Comparison of ENCODE assay signal across 19 cellular contexts in the genomic region with DNA sequence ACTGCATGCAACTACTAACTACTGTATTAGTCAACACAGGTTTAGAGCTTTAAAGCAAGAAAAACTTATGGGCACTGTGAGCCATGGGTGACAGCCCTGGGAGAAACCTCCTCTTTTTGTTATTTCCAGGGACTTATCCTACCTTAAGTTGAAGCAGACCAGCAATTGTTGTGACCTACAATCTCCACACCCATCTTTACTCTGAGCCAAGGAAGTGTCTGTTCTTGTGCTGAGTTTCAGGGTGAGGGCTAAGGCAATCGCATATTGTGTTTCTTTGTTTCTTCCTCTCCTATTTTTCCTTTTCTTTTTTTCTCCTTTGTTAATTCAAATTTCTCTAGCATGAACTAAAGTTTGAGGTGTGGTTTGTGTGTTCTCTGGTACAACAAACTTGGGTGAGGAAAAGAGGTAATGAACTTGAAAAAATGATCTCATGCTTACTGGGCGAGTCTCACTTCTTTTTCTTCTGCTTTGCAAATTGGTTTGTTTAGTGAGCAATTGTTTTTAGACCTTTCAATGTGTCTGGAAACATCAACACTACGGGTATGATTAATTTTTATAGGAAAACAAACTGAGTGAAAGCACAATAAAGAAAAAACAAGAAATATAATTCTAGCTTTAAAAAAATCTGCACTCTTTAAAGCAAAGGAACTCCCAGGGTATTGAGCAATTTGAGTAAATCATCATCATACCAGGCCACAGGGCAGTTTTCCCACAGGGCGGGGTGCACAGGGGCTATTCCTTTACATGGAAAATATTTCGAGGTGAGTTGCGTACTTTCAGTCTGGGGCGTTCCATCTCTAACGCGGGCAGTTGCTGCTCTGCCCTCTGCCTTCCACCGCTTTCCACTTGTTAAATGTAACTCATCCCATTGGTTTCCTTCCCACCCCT. TPM values are rescaled to one million over a fixed set of nuclear protein-coding genes. Genes with fewer than 3 reads are reported as not detected.
DNase-seq lines count a peak whose midpoint lies in the region; ATAC-seq, FAIRE-seq and TF ChIP-seq lines count a peak whose summit lies in the region.
"Had no signal": no experiment of that assay in that cellular context is flagged by ENCODE, and none has a peak within 500 bp of the region (broad histone marks: within the 10 kb centered on the region; RNA-seq: fewer than 3 reads in every experiment).

No MANE protein-coding gene starts in this region.

- no peak for TF ChIP-seq EP300 in HepG2 (IDR thresholded peaks at IDR 0.05; ENCODE audit: low read depth in 2 of 2, low read length in 2 of 2)
- no peak for TF ChIP-seq EP300 in HepG2 (CRISPR knock-in tag; IDR thresholded peaks at IDR 0.05; ENCODE audit: borderline replicate concordance)

- POLR2A ChIA-PET in Panc1 (lab: Charles Lee) (interaction anchor here (0.5 kb wide), 1 partner anchor 12 kb away, joined by 3 read pairs; no protein-coding TSS in a partner anchor), HepG2 (lab: Yijun Ruan, JAX) (no interaction called here)

- DNase-seq in AG10803 (ENCODE audit: low read depth): peak; percentile 37
- DNase-seq in Panc1 (ENCODE audit: low read depth, low spot score): peak; percentile 2
- no peak for DNase-seq in osteocyte (ENCODE audit: extremely low spot score, unreplicated experiment)
- DNase-seq in HepG2 (ENCODE audit: low spot score): no peak
- no peak for DNase-seq in KBM-7
- no peak for DNase-seq in stimulated activated CD4-positive, alpha-beta T cell treated with anti-CD3 and anti-CD28 coated beads, Interleukin-4, amount 100 ng/mL, for 24 hours
- DNase-seq: BE2C, DND-41, glutamatergic neuron, left ventricle myocardium superior, NCI-H1417 treated with DMSO at 0.1 percent for 48 hours, NCI-H526, SIG-M5 had no signal

- WGBS in esophagus, 2 donors: 53 to 59% methylated on average over 10 of the region's 10 CpGs
- 13% methylated on average over 9 of the region's 10 CpGs for WGBS in HepG2 (ENCODE audit: low lambda C conversion rate)

- no peak for TF ChIP-seq POLR2A in HepG2 (IDR thresholded peaks at IDR 0.05; ENCODE audit: insufficient read depth in 1 of 2, low read depth in 2 of 2, low read length in 2 of 2)

- H3K9me3 Mint-ChIP-seq in osteocyte (ENCODE audit: unreplicated experiment): no peaks in the 10 kb centered on the region
- H3K9me3 Mint-ChIP-seq: activated naive CD4-positive, alpha-beta T cell treated with anti-CD3 and anti-CD28 coated beads, Interleukin-2, amount 50 U/mL, for 24 hours; dendritic cell treated with granulocyte-macrophage colony-stimulating factor and Interleukin-4, amounts not matched to agents 40 ng/mL and 50 ng/mL, for 4 days had no signal

- no peak overlapping the region for H3K9ac ChIP-seq in HepG2 (ENCODE audit: insufficient read depth, low read depth, low read length)

- H3K4me3 Mint-ChIP-seq in osteocyte (ENCODE audit: unreplicated experiment): peak overlapping the region; percentile 41
- H3K4me3 Mint-ChIP-seq: activated naive CD4-positive, alpha-beta T cell treated with anti-CD3 and anti-CD28 coated beads, Interleukin-2, amount 50 U/mL, for 24 hours; dendritic cell treated with granulocyte-macrophage colony-stimulating factor and Interleukin-4, amounts not matched to agents 40 ng/mL and 50 ng/mL, for 4 days had no signal

- BruUV-seq in Panc1 (replicated peaks; lab: Mats Ljungman, UMichigan) (no TSS peak), HepG2 (replicated peaks; lab: Mats Ljungman, UMichigan) (no TSS peak)

- no peaks in the 10 kb centered on the region for H4K20me1 ChIP-seq in HepG2 (ENCODE audit: insufficient read depth, low read length)

- no peaks in the 10 kb centered on the region for H3K79me2 ChIP-seq in HepG2 (ENCODE audit: insufficient read depth, low read length)

- no peaks in the 10 kb centered on the region for H3K27me3 Mint-ChIP-seq in osteocyte (ENCODE audit: unreplicated experiment)
- H3K27me3 Mint-ChIP-seq: activated naive CD4-positive, alpha-beta T cell treated with anti-CD3 and anti-CD28 coated beads, Interleukin-2, amount 50 U/mL, for 24 hours had no signal

- TF ChIP-seq CTCF in AG10803 (conservative IDR thresholded peaks at IDR 0.05; ENCODE audit: low read length) (no peak), Panc1 (IDR thresholded peaks at IDR 0.05) (no peak), osteocyte (IDR thresholded peaks at IDR 0.05) (no peak), HepG2 (CRISPR knock-in tag; IDR thresholded peaks at IDR 0.05) (no peak)

- in situ Hi-C loops in Panc1 (cut with HindIII; ENCODE audit: low pct_unique_long_range_greater_than_20kb, low sequenced_read_pairs): no loop called here
- in situ Hi-C loops in HepG2 (cut with HindIII; ENCODE audit: extremely low pct_ligation_motif_present, low pct_unique_long_range_greater_than_20kb): no loop called here
- in situ Hi-C loops in KBM-7 (cut with MboI; ENCODE audit: low pct_unique_long_range_greater_than_20kb, low sequenced_read_pairs): no loop called here

- H3K27ac ChIP-seq in Panc1 (ENCODE audit: low read length): no peak overlapping the region; the same call in 1 of the 2 replicates
- H3K27ac ChIP-seq in esophagus (ENCODE audit: low read depth in 2 of 2, low read length in 1 of 2): peak overlapping the region; percentile 69 to 79
- no peak overlapping the region for H3K27ac ChIP-seq in HepG2 (ENCODE audit: extremely low read length, insufficient read depth, low read length)

- H3K27me3 ChIP-seq in Panc1 (ENCODE audit: control insufficient read depth, insufficient read depth, low read length) (no peaks in the 10 kb centered on the region), esophagus (ENCODE audit: control insufficient read depth in 1 of 2, insufficient read depth in 2 of 2, low read length in 2 of 2) (no peaks in the 10 kb centered on the region), HepG2 (ENCODE audit: control insufficient read depth in 1 of 2, insufficient read depth in 2 of 2, low read length in 2 of 2) (peaks cover 0 to 4% of the 10 kb centered on the region in 2 experiments; a peak in 1 of 5 replicates)

- CTCF ChIA-PET in Panc1 (lab: Charles Lee): interaction anchor here (0.7 kb wide), 1 partner anchor 292 kb away, joined by 3 read pairs; no protein-coding TSS in a partner anchor
- CTCF ChIA-PET in HepG2 (lab: Yijun Ruan, JAX; ENCODE audit: low intra/inter-chr PET ratio, low total read pairs): no interaction called here

- H3K36me3 ChIP-seq in Panc1 (ENCODE audit: control insufficient read depth, insufficient read depth, low read length): no peaks in the 10 kb centered on the region
- no peaks in the 10 kb centered on the region for H3K36me3 ChIP-seq in esophagus (ENCODE audit: control insufficient read depth in 2 of 2, insufficient read depth in 2 of 2, low read length in 1 of 2)
- H3K36me3 ChIP-seq in HepG2 (replicated peaks in 1 of 2; ENCODE audit: control insufficient read depth in 1 of 2, insufficient read depth in 2 of 2, low read length in 2 of 2): no peaks in the 10 kb centered on the region
- H3K36me3 ChIP-seq: BE2C had no signal

- FAIRE-seq in HepG2 (lab: Jason Lieb, UNC): no peak
- FAIRE-seq: H54 had no signal

- TF ChIP-seq RAD21 in HepG2 (CRISPR knock-in tag; IDR thresholded peaks at IDR 0.05): no peak

- H3K4me1 Mint-ChIP-seq in osteocyte (ENCODE audit: unreplicated experiment): peaks cover 24% of the 10 kb centered on the region
- H3K4me1 Mint-ChIP-seq: activated naive CD4-positive, alpha-beta T cell treated with anti-CD3 and anti-CD28 coated beads, Interleukin-2, amount 50 U/mL, for 24 hours had no signal

- no peaks in the 10 kb centered on the region for H3K9me3 ChIP-seq in Panc1 (ENCODE audit: control insufficient read depth, insufficient read depth, low read depth, low read length)
- no peaks in the 10 kb centered on the region for H3K9me3 ChIP-seq in esophagus (ENCODE audit: control insufficient read depth in 2 of 2, insufficient read depth in 1 of 2, low read depth in 1 of 2, low read length in 1 of 2)
- H3K9me3 ChIP-seq in HepG2 (ENCODE audit: low read length): no peaks in the 10 kb centered on the region
- H3K9me3 ChIP-seq: BE2C had no signal

- H2AFZ ChIP-seq in HepG2 (ENCODE audit: low read length): no peak overlapping the region

- ATAC-seq in Panc1 (peak; percentile 31; the same call in 1 of the 2 replicates), HepG2 (no peak), HG03565 (IDR thresholded peaks at IDR 0.05; ENCODE audit: unreplicated experiment) (no peak)
- ATAC-seq: left ventricle myocardium superior had no signal

- H3K4me1 ChIP-seq in Panc1 (ENCODE audit: control insufficient read depth, insufficient read depth, low read length) (peaks cover 5% of the 10 kb centered on the region; the same call in 1 of the 2 replicates), esophagus (ENCODE audit: control insufficient read depth in 2 of 2, insufficient read depth in 2 of 2, low read length in 1 of 2) (no peaks in the 10 kb centered on the region), HepG2 (ENCODE audit: insufficient read depth, low read length) (no peaks in the 10 kb centered on the region)
- H3K4me1 ChIP-seq: BE2C had no signal

- intact Hi-C loops in Panc1 (cut with micrococcal nuclease; ENCODE audit: unreplicated experiment) (no loop called here), HepG2 (cut with micrococcal nuclease; ENCODE audit: unreplicated experiment) (no loop called here)

- no peaks in the 10 kb centered on the region for H3K36me3 Mint-ChIP-seq in osteocyte (ENCODE audit: unreplicated experiment)

- no peak overlapping the region for H3K4me3 ChIP-seq in AG10803 (ENCODE audit: low read length)
- H3K4me3 ChIP-seq in Panc1 (ENCODE audit: low read depth in 2 of 2, low read length in 2 of 2): no peak overlapping the region
- peak overlapping the region in 1 of 2 donors; percentile 19 for H3K4me3 ChIP-seq in esophagus (ENCODE audit: low read depth in 1 of 2, low read length in 2 of 2)
- no peak overlapping the region for H3K4me3 ChIP-seq in HepG2 (replicated peaks in 1 of 3; ENCODE audit: insufficient read depth in 1 of 3, low read depth in 2 of 3, low read length in 3 of 3)

- no peak overlapping the region for H3K4me2 ChIP-seq in HepG2 (ENCODE audit: low read depth, low read length)

- peak overlapping the region; percentile 70 for H3K27ac Mint-ChIP-seq in osteocyte (ENCODE audit: unreplicated experiment)
- H3K27ac Mint-ChIP-seq: activated naive CD4-positive, alpha-beta T cell treated with anti-CD3 and anti-CD28 coated beads, Interleukin-2, amount 50 U/mL, for 24 hours; dendritic cell treated with granulocyte-macrophage colony-stimulating factor and Interleukin-4, amounts not matched to agents 40 ng/mL and 50 ng/mL, for 4 days had no signal

RNA-seq across cellular contexts. Expression of a gene that starts 2.7 kb away (rescaled TPM):
- total RNA-seq in Panc1 (2021; ENCODE audit: unreplicated experiment): 4.4 TPM
- 2.5 TPM for polyA plus RNA-seq in Panc1 (2012; ENCODE audit: insufficient read length)
- polyA plus RNA-seq in esophagus: 1 to 10 TPM; 1.5 to 4.7 TPM
- total RNA-seq in osteocyte: 0.24 TPM in 1 of 2 replicates, not detected in the other
- not detected in 2 replicates for total RNA-seq in HepG2 (2016; rRNA removed; fragmentation: Illumina TruSeq; extraction: Trizol)
- not detected in 2 replicates for total RNA-seq in HepG2 (2016; cell fraction: cytosol; rRNA removed; fragmentation: Illumina TruSeq; extraction: Trizol; ENCODE audit: low read depth)
- total RNA-seq in HepG2 (2016; cell fraction: insoluble cytoplasmic fraction; rRNA removed; fragmentation: Illumina TruSeq; extraction: Trizol): not detected in 2 replicates
- total RNA-seq in HepG2 (2016; cell fraction: membrane; rRNA removed; fragmentation: Illumina TruSeq; extraction: Trizol): not detected in 2 replicates
- not detected in 2 replicates for total RNA-seq in HepG2 (2016; cell fraction: nucleus; rRNA removed; fragmentation: Illumina TruSeq; extraction: Trizol)
- polyA plus RNA-seq in HepG2 (2011; rRNA removed): not detected in 2 replicates
- polyA plus RNA-seq in HepG2 (2011; cell fraction: cytosol; rRNA removed): not detected in 2 replicates
- polyA plus RNA-seq in HepG2 (2011; cell fraction: nucleus; rRNA removed): not detected in 2 replicates
- not detected in 2 replicates for polyA plus RNA-seq in HepG2 (2012)
- not detected in 2 replicates for polyA plus RNA-seq in HepG2 (2016; cell fraction: cytosol; fragmentation: Illumina TruSeq; extraction: Trizol; ENCODE audit: low read depth)
- not detected in 2 replicates for polyA plus RNA-seq in HepG2 (2016; cell fraction: insoluble cytoplasmic fraction; fragmentation: Illumina TruSeq; extraction: Trizol; ENCODE audit: low read depth)
- not detected in 2 replicates for polyA plus RNA-seq in HepG2 (2016; cell fraction: membrane; fragmentation: Illumina TruSeq; extraction: Trizol; ENCODE audit: low read depth)
- not detected in 2 replicates for polyA plus RNA-seq in HepG2 (2016; cell fraction: nucleus; fragmentation: Illumina TruSeq; extraction: Trizol; ENCODE audit: insufficient read depth, low read depth)
- not detected in 2 replicates for polyA minus RNA-seq in HepG2 (2011; rRNA and poly(A)+ RNA removed; ENCODE audit: low replicate concordance)
- polyA minus RNA-seq in HepG2 (2011; cell fraction: cytosol; rRNA and poly(A)+ RNA removed): not detected in 2 replicates
- polyA minus RNA-seq in HepG2 (2011; cell fraction: nucleus; rRNA and poly(A)+ RNA removed): not detected in 2 replicates
- total RNA-seq: activated CD8-positive, alpha-beta memory T cell treated with anti-CD3 and anti-CD28 coated beads for 36 hours had no signal

RNA-seq across cellular contexts. Expression of a gene that starts 30.1 kb away (rescaled TPM):
- not detected for total RNA-seq in Panc1 (2021; ENCODE audit: unreplicated experiment)
- not detected for polyA plus RNA-seq in Panc1 (2012; ENCODE audit: insufficient read length)
- polyA plus RNA-seq in esophagus: not detected
- total RNA-seq in osteocyte: not detected in 2 replicates
- not detected in 2 replicates for total RNA-seq in HepG2 (2016; rRNA removed; fragmentation: Illumina TruSeq; extraction: Trizol)
- not detected in 2 replicates for total RNA-seq in HepG2 (2016; cell fraction: cytosol; rRNA removed; fragmentation: Illumina TruSeq; extraction: Trizol; ENCODE audit: low read depth)
- total RNA-seq in HepG2 (2016; cell fraction: insoluble cytoplasmic fraction; rRNA removed; fragmentation: Illumina TruSeq; extraction: Trizol): not detected in 2 replicates
- total RNA-seq in HepG2 (2016; cell fraction: membrane; rRNA removed; fragmentation: Illumina TruSeq; extraction: Trizol): not detected in 2 replicates
- not detected in 2 replicates for total RNA-seq in HepG2 (2016; cell fraction: nucleus; rRNA removed; fragmentation: Illumina TruSeq; extraction: Trizol)
- not detected in 2 replicates for polyA plus RNA-seq in HepG2 (2011; rRNA removed)
- not detected in 2 replicates for polyA plus RNA-seq in HepG2 (2011; cell fraction: cytosol; rRNA removed)
- not detected in 2 replicates for polyA plus RNA-seq in HepG2 (2011; cell fraction: nucleus; rRNA removed)
- polyA plus RNA-seq in HepG2 (2012): not detected in 2 replicates
- polyA plus RNA-seq in HepG2 (2016; cell fraction: cytosol; fragmentation: Illumina TruSeq; extraction: Trizol; ENCODE audit: low read depth): not detected in 2 replicates
- polyA plus RNA-seq in HepG2 (2016; cell fraction: insoluble cytoplasmic fraction; fragmentation: Illumina TruSeq; extraction: Trizol; ENCODE audit: low read depth): not detected in 2 replicates
- polyA plus RNA-seq in HepG2 (2016; cell fraction: membrane; fragmentation: Illumina TruSeq; extraction: Trizol; ENCODE audit: low read depth): not detected in 2 replicates
- not detected in 2 replicates for polyA plus RNA-seq in HepG2 (2016; cell fraction: nucleus; fragmentation: Illumina TruSeq; extraction: Trizol; ENCODE audit: insufficient read depth, low read depth)
- polyA minus RNA-seq in HepG2 (2011; rRNA and poly(A)+ RNA removed; ENCODE audit: low replicate concordance): not detected in 2 replicates
- not detected in 2 replicates for polyA minus RNA-seq in HepG2 (2011; cell fraction: cytosol; rRNA and poly(A)+ RNA removed)
- not detected in 2 replicates for polyA minus RNA-seq in HepG2 (2011; cell fraction: nucleus; rRNA and poly(A)+ RNA removed)
- total RNA-seq: activated CD8-positive, alpha-beta memory T cell treated with anti-CD3 and anti-CD28 coated beads for 36 hours; left ventricle myocardium superior had no signal

Comparison
In these comparisons a context has a peak if more than half of its experiments do, and no peak if none do; other contexts are left out.
1. DNase-seq: peak in AG10803 (single experiment) and Panc1 (single experiment); none in osteocyte (single experiment), HepG2 (single experiment), KBM-7 (single experiment) and stimulated activated CD4-positive, alpha-beta T cell treated with anti-CD3 and anti-CD28 coated beads, Interleukin-4, amount 100 ng/mL, for 24 hours (single experiment).
2. H3K27ac ChIP-seq: peak in esophagus (2 of 2); none in Panc1 (single experiment) and HepG2 (single experiment).